In the genomic region with DNA sequence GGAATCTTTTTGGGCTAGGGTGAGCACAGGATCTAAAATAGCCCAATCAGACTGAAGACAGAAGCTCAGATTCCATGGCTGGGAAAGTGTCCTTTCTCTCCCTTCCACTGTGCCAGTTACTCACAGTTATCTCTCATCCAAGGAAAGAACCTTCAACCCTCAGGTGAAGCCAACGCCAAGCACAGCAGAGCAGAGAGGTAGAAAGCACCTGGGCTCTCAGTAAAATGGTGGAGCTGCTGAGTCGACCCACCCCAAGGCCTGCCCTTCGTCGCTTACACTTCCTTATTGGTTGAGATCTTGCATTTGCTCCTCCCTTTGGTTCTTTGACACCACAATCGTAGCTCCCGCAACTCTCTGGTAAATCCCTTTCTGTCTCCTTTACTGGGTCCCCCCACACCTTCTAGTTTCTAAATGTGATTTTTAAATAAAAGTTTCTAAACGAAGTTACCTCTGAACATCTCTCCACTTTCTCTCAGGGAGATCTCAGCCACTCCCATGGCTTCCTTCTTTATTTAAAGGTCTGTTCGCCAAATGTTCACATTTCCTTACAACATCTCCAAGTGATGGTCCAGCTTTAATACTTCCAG, we compare ENCODE assay signal across 9 cellular contexts. TPM values are rescaled to one million over a fixed set of nuclear protein-coding genes. Genes with fewer than 3 reads are reported as not detected.
A peak's percentile ranks its signal among the peaks of the same experiment; 100 is the strongest.
DNase-seq lines count a peak whose midpoint lies in the region; ATAC-seq and TF ChIP-seq lines count a peak whose summit lies in the region.
"Had no signal": no experiment of that assay in that cellular context is flagged by ENCODE, and none has a peak within 500 bp of the region (broad histone marks: within the 10 kb centered on the region; RNA-seq: fewer than 3 reads in every experiment).

No MANE protein-coding gene starts in this region.

- H3K4me3 ChIP-seq in heart left ventricle (peak overlapping the region in 7 of 12 donors; percentile 13 to 55 (median 21)), neuronal stem cell (ENCODE audit: low read length in 2 of 2) (no peak overlapping the region), BE2C (ENCODE audit: low read depth, low read length) (no peak overlapping the region)

- H3K18ac ChIP-seq in neuronal stem cell (ENCODE audit: low read length): peak overlapping the region; percentile 67

- H4K8ac ChIP-seq in neuronal stem cell (ENCODE audit: low read depth, low read length): no peak overlapping the region

- H3K79me1 ChIP-seq in neuronal stem cell (ENCODE audit: low read depth, low read length): no peaks in the 10 kb centered on the region

- no peak overlapping the region for H2BK120ac ChIP-seq in neuronal stem cell (ENCODE audit: low read depth, low read length)

- no peaks in the 10 kb centered on the region for H3K36me3 Mint-ChIP-seq in WTC11

- no peak overlapping the region for H2BK15ac ChIP-seq in neuronal stem cell (ENCODE audit: low read length)

- intact Hi-C loops in heart left ventricle (cut with DNase I) (no loop called here), cardiac septum (cut with DNase I) (no loop called here)

- H4K91ac ChIP-seq in neuronal stem cell (ENCODE audit: low read depth, low read length, poor library complexity): no peak overlapping the region

- no peak overlapping the region for H3K4me2 ChIP-seq in neuronal stem cell (ENCODE audit: insufficient read depth, low read length, poor library complexity, severe bottlenecking)

- H3K4me1 ChIP-seq in heart left ventricle: peaks cover 0 to 64% (median 2%) of the 10 kb centered on the region in 12 donors
- peaks cover 0 to 2% of the 10 kb centered on the region in 2 donors for H3K4me1 ChIP-seq in neuronal stem cell (ENCODE audit: control insufficient read depth in 2 of 2, insufficient read depth in 1 of 2, low read depth in 1 of 2, low read length in 2 of 2)
- peaks cover 32% of the 10 kb centered on the region for H3K4me1 ChIP-seq in BE2C

- no peak for DNase-seq in heart left ventricle
- DNase-seq in cardiac septum (ENCODE audit: low spot score): no peak
- no peak for DNase-seq in WTC11 (ENCODE audit: low spot score)
- DNase-seq in neuronal stem cell (ENCODE audit: low spot score): no peak
- DNase-seq in NCI-H526 treated with DMSO at 0.1 percent for 48 hours (lab: John Stamatoyannopoulos, UW): no peak
- no peak for DNase-seq in BE2C
- no peak for DNase-seq in NCI-H2171 treated with DMSO at 0.1 percent for 48 hours (lab: John Stamatoyannopoulos, UW)
- DNase-seq: DND-41 had no signal

- H3K4me3 Mint-ChIP-seq in WTC11: no peak overlapping the region

- H2AK5ac ChIP-seq in neuronal stem cell (ENCODE audit: low read depth, low read length): no peak overlapping the region

- H3K27me3 ChIP-seq in heart left ventricle (no peaks in the 10 kb centered on the region), neuronal stem cell (ENCODE audit: control insufficient read depth in 3 of 3, insufficient read depth in 3 of 3, low read depth in 1 of 3, low read length in 3 of 3) (peaks cover 0 to 31% (median 0%) of the 10 kb centered on the region in 3 experiments), BE2C (no peaks in the 10 kb centered on the region; the same call in 1 of the 2 replicates)

- no peaks in the 10 kb centered on the region for H3K27me3 Mint-ChIP-seq in WTC11 (ENCODE audit: low read depth)

- no peak overlapping the region for H3K27ac Mint-ChIP-seq in WTC11

- no peak overlapping the region for H3K9ac ChIP-seq in neuronal stem cell (ENCODE audit: low read depth, low read length, poor library complexity)

- H3K4me1 Mint-ChIP-seq in WTC11: 0 out of 2 replicates have a peak, but pooled peaks cover 6% of the 10 kb centered on the region

- H2BK12ac ChIP-seq in neuronal stem cell (ENCODE audit: low read length): no peak overlapping the region

- POLR2A ChIA-PET in WTC11 (lab: Charles Lee): no interaction called here

- H3K4ac ChIP-seq in neuronal stem cell (ENCODE audit: low read length): no peak overlapping the region

- no peak overlapping the region for H2AFZ ChIP-seq in neuronal stem cell (ENCODE audit: low read length)

- TF ChIP-seq POLR2A in heart left ventricle (IDR thresholded peaks at IDR 0.05): no peak

- ATAC-seq in heart left ventricle: peak in 3 of 4 donors; percentile 17 to 50 (median 27)
- peak; percentile 78 for ATAC-seq in HG03060 (IDR thresholded peaks at IDR 0.05; ENCODE audit: low read depth, unreplicated experiment)
- peak; percentile 50 for ATAC-seq in WTC11

- CTCF ChIA-PET in WTC11 (lab: Charles Lee): no interaction called here

- H3K36me3 ChIP-seq in heart left ventricle: no peaks in the 10 kb centered on the region
- no peaks in the 10 kb centered on the region for H3K36me3 ChIP-seq in neuronal stem cell (replicated peaks in 1 of 2; ENCODE audit: control insufficient read depth in 2 of 2, insufficient read depth in 2 of 2, low read length in 2 of 2)
- no peaks in the 10 kb centered on the region; the same call in 1 of the 2 replicates for H3K36me3 ChIP-seq in BE2C

- WGBS in heart left ventricle, 4 donors: 82 to 89% (median 83%) methylated on average over 8 of the region's 8 CpGs
- WGBS in neuronal stem cell (ENCODE audit: extremely low coverage in 2 of 2, insufficient read length in 2 of 2, insufficient replicate concordance in 1 of 2), 2 donors: no CpG with 5 or more reads among the region's 8 CpGs

- H3K9me3 Mint-ChIP-seq in WTC11: no peaks in the 10 kb centered on the region

- H3K27ac ChIP-seq in heart left ventricle: peak overlapping the region in 6 of 12 donors; percentile 4 to 93 (median 34)
- H3K27ac ChIP-seq in neuronal stem cell (replicated peaks; ENCODE audit: low read length): no peak overlapping the region

- H3K23ac ChIP-seq in neuronal stem cell (ENCODE audit: low read depth, low read length, poor library complexity): no peak overlapping the region

- H2BK5ac ChIP-seq in neuronal stem cell (ENCODE audit: low read length): no peak overlapping the region

- H3K9me3 ChIP-seq in heart left ventricle (no peaks in the 10 kb centered on the region), neuronal stem cell (replicated peaks in 1 of 2; ENCODE audit: control insufficient read depth in 2 of 2, insufficient read depth in 1 of 2, low read depth in 1 of 2, low read length in 2 of 2) (no peaks in the 10 kb centered on the region), BE2C (no peaks in the 10 kb centered on the region)

- no peak overlapping the region for H3K14ac ChIP-seq in neuronal stem cell (ENCODE audit: low read length)

- TF ChIP-seq CTCF in heart left ventricle (IDR thresholded peaks at IDR 0.05) (no peak), WTC11 (IDR thresholded peaks at IDR 0.05) (no peak), BE2C (IDR thresholded peaks at IDR 0.05; ENCODE audit: low read depth, low read length) (no peak)

TF ChIP-seq in WTC11, 78 proteins besides CTCF, POLR2A, EP300 and RAD21 (continues in another document):
- TF ChIP-seq FOXJ3 (CRISPR knock-in tag; IDR thresholded peaks at IDR 0.05; ENCODE audit: borderline replicate concordance): no peak
- TF ChIP-seq, protein P1, sequence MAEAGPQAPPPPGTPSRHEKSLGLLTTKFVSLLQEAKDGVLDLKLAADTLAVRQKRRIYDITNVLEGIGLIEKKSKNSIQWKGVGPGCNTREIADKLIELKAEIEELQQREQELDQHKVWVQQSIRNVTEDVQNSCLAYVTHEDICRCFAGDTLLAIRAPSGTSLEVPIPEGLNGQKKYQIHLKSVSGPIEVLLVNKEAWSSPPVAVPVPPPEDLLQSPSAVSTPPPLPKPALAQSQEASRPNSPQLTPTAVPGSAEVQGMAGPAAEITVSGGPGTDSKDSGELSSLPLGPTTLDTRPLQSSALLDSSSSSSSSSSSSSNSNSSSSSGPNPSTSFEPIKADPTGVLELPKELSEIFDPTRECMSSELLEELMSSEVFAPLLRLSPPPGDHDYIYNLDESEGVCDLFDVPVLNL (CRISPR knock-in tag; IDR thresholded peaks at IDR 0.05; ENCODE audit: borderline replicate concordance, low read depth): no peak
- TF ChIP-seq, protein P2, sequence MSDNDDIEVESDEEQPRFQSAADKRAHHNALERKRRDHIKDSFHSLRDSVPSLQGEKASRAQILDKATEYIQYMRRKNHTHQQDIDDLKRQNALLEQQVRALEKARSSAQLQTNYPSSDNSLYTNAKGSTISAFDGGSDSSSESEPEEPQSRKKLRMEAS (CRISPR knock-in tag; IDR thresholded peaks at IDR 0.05): no peak
- no peak for TF ChIP-seq KAT7 (CRISPR knock-in tag; IDR thresholded peaks at IDR 0.05; ENCODE audit: borderline replicate concordance)
- TF ChIP-seq MYBL2 (CRISPR knock-in tag; IDR thresholded peaks at IDR 0.05): no peak
- TF ChIP-seq ZNF219 (CRISPR knock-in tag; IDR thresholded peaks at IDR 0.05; ENCODE audit: borderline replicate concordance): no peak
- TF ChIP-seq, protein P3, sequence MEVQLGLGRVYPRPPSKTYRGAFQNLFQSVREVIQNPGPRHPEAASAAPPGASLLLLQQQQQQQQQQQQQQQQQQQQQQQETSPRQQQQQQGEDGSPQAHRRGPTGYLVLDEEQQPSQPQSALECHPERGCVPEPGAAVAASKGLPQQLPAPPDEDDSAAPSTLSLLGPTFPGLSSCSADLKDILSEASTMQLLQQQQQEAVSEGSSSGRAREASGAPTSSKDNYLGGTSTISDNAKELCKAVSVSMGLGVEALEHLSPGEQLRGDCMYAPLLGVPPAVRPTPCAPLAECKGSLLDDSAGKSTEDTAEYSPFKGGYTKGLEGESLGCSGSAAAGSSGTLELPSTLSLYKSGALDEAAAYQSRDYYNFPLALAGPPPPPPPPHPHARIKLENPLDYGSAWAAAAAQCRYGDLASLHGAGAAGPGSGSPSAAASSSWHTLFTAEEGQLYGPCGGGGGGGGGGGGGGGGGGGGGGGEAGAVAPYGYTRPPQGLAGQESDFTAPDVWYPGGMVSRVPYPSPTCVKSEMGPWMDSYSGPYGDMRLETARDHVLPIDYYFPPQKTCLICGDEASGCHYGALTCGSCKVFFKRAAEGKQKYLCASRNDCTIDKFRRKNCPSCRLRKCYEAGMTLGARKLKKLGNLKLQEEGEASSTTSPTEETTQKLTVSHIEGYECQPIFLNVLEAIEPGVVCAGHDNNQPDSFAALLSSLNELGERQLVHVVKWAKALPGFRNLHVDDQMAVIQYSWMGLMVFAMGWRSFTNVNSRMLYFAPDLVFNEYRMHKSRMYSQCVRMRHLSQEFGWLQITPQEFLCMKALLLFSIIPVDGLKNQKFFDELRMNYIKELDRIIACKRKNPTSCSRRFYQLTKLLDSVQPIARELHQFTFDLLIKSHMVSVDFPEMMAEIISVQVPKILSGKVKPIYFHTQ (CRISPR knock-in tag; IDR thresholded peaks at IDR 0.05): no peak
- no peak for TF ChIP-seq TCF7 (CRISPR knock-in tag; IDR thresholded peaks at IDR 0.05; ENCODE audit: low read depth)
- TF ChIP-seq NR2C2 (CRISPR knock-in tag; IDR thresholded peaks at IDR 0.05): no peak
- no peak for TF ChIP-seq FOXP1 (CRISPR knock-in tag; IDR thresholded peaks at IDR 0.05; ENCODE audit: borderline replicate concordance)
- no peak for TF ChIP-seq ZNF121 (CRISPR knock-in tag; IDR thresholded peaks at IDR 0.05)
- no peak for TF ChIP-seq GABPB1 (CRISPR knock-in tag; IDR thresholded peaks at IDR 0.05)

RNA-seq across cellular contexts. Expression of a gene that starts 27.5 kb away (rescaled TPM):
- total RNA-seq in heart left ventricle (10 to 100 TPM in 7 of 9 donors, 1 to 10 TPM in 2; 8.6 to 29.2 (median 16.2) TPM), cardiac septum (16.3 TPM), WTC11 (2021) (20.0 to 26.9 TPM (median 25.3 TPM) in 3 replicates)
- polyA plus RNA-seq in heart left ventricle: 1 to 10 TPM; 2.8 to 4.2 TPM
- polyA plus RNA-seq in neuronal stem cell (2013, experiment 1 of 2): 6.5 TPM
- 6.8 TPM for polyA plus RNA-seq in neuronal stem cell (2013, experiment 2 of 2)
- 13.0 TPM for polyA plus RNA-seq in BE2C (2012; ENCODE audit: insufficient read depth, insufficient read length, low read depth)

Comparison
In these comparisons a context has a peak if more than half of its experiments do, and no peak if none do; other contexts are left out.
1. ATAC-seq: peak in every context shown above with its lines; median percentile 78 in HG03060; 50 in WTC11; 27 in heart left ventricle.
2. H3K4me3 ChIP-seq: peak in heart left ventricle (7 of 12); none in neuronal stem cell (0 of 2) and BE2C (single experiment).